In genomic region chr9:129384138-129384886, GRCh38 we compare ENCODE assay signal across 8 cellular contexts.
DNase-seq lines count a peak whose midpoint lies in the region; ATAC-seq and TF ChIP-seq lines count a peak whose summit lies in the region.

No MANE protein-coding gene starts in this region.

- TF ChIP-seq POLR2A in sigmoid colon (IDR thresholded peaks at IDR 0.05): no peak

- H3K27ac ChIP-seq in WERI-Rb-1: peak overlapping the region; percentile 67; the same call in 1 of the 2 replicates
- H3K27ac ChIP-seq in sigmoid colon: peak overlapping the region; percentile 87 to 93 (median 88)

- peaks cover 0 to 22% (median 18%) of the 10 kb centered on the region in 4 donors for H3K4me1 ChIP-seq in sigmoid colon

- TF ChIP-seq EP300 in sigmoid colon (IDR thresholded peaks at IDR 0.05): no peak

- H3K4me3 ChIP-seq in WERI-Rb-1 (ENCODE audit: low read depth, low read length): peak overlapping the region; percentile 41
- peak overlapping the region; percentile 39 for H3K4me3 ChIP-seq in fibroblast of mammary gland (ENCODE audit: control insufficient read depth, low read depth, low read length)
- H3K4me3 ChIP-seq in sigmoid colon: peak overlapping the region in 3 of 4 donors; percentile 53 to 71 (median 61)

- ATAC-seq in GM18502 (IDR thresholded peaks at IDR 0.05; ENCODE audit: poor library complexity, unreplicated experiment) (peak; percentile 16), HG03045 (IDR thresholded peaks at IDR 0.05; ENCODE audit: unreplicated experiment) (no peak)

- TF ChIP-seq CTCF in WERI-Rb-1 (IDR thresholded peaks at IDR 0.05; ENCODE audit: low read depth, low read length): no peak
- no peak for TF ChIP-seq CTCF in fibroblast of mammary gland (conservative IDR thresholded peaks at IDR 0.05; ENCODE audit: control insufficient read depth, insufficient read depth, low read depth, low read length)
- no peak for TF ChIP-seq CTCF in sigmoid colon (IDR thresholded peaks at IDR 0.05)

- DNase-seq in WERI-Rb-1 (no peak), fibroblast of mammary gland (ENCODE audit: low read depth) (no peak), sigmoid colon (peak; percentile 39), NCI-H1092 (lab: John Stamatoyannopoulos, UW) (no peak), CD1c-positive myeloid dendritic cell (ENCODE audit: extremely low spot score) (no peak), cerebellar nuclear complex (lab: John Stamatoyannopoulos, UW) (no peak)

- H3K9me3 ChIP-seq in WERI-Rb-1 (ENCODE audit: severe bottlenecking) (no peaks in the 10 kb centered on the region), sigmoid colon (no peaks in the 10 kb centered on the region)

- H3K27me3 ChIP-seq in WERI-Rb-1 (ENCODE audit: insufficient read depth, low read depth, severe bottlenecking): no peaks in the 10 kb centered on the region
- no peaks in the 10 kb centered on the region for H3K27me3 ChIP-seq in sigmoid colon

- no peaks in the 10 kb centered on the region for H3K36me3 ChIP-seq in WERI-Rb-1
- no peaks in the 10 kb centered on the region for H3K36me3 ChIP-seq in sigmoid colon

- intact Hi-C loops in sigmoid colon (cut with DNase I): loop anchor here (5.0 kb wide), 1 partner anchor 73 kb away; no protein-coding TSS in a partner anchor

- 81 to 88% methylated on average over 13 of the region's 13 CpGs for WGBS in sigmoid colon, 2 donors
